Comparison of ENCODE assay signal across 9 cellular contexts in the genomic region with DNA sequence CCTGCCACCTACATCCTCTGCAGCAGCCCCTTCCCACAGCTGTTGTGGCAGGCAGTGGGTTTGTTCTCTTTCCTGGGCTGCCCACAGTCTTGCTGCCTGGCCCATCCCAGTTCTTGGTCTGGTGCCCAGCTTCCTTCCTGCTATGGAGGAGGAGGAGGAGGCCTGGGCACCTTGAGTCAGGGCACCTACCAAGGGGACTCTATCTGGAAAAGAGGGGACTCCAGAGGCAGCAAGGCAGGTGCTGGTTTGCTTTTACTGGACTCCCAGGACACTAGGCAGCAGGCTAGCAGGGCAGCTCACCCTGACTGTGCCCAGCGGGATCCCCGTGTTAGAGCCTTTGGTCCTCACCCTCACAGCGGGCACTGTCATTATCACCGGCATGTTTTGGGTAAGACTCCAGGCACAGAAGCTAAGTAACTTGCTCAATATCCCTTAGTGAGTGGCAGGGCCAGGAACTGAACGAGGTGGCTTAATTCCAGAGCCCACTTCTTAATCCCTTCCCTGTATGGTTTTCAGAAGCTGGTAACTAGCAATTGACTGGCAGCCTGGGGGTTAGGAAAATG.
DNase-seq lines count a peak whose midpoint lies in the region; ATAC-seq, FAIRE-seq and TF ChIP-seq lines count a peak whose summit lies in the region.
"Had no signal": no experiment of that assay in that cellular context is flagged by ENCODE, and none has a peak within 500 bp of the region (broad histone marks: within the 10 kb centered on the region; RNA-seq: fewer than 3 reads in every experiment).

No MANE protein-coding gene starts in this region.

- H3K9me3 ChIP-seq in breast epithelium = no peaks in the 10 kb centered on the region
- H3K9me3 ChIP-seq in aorta (ENCODE audit: control insufficient read depth, low read length) = no peaks in the 10 kb centered on the region

- H3K4me1 ChIP-seq in breast epithelium (peaks cover 6 to 7% of the 10 kb centered on the region in 2 donors), aorta (ENCODE audit: control insufficient read depth in 1 of 2, insufficient read depth in 2 of 2, low read length in 2 of 2) (peaks cover 3 to 4% of the 10 kb centered on the region in 2 donors), foreskin keratinocyte (no peaks in the 10 kb centered on the region)

- H3K4me3 Mint-ChIP-seq in stimulated activated naive CD8-positive, alpha-beta T cell treated with anti-CD3 and anti-CD28 coated beads, Interleukin-15, Interleukin-2, amounts not matched to agents 100 ng/mL and 50 ng/mL, for 24 hours = peak overlapping the region; percentile 81
- H3K4me3 Mint-ChIP-seq in mesothelial cell of epicardium = peak overlapping the region; percentile 68

- H3K27ac Mint-ChIP-seq in stimulated activated naive CD8-positive, alpha-beta T cell treated with anti-CD3 and anti-CD28 coated beads, Interleukin-15, Interleukin-2, amounts not matched to agents 100 ng/mL and 50 ng/mL, for 24 hours = peak overlapping the region; percentile 74
- H3K27ac Mint-ChIP-seq in mesothelial cell of epicardium = no peak overlapping the region

- H3K27ac ChIP-seq in breast epithelium (peak overlapping the region; percentile 94), aorta (ENCODE audit: low read depth in 1 of 2, low read length in 2 of 2) (peak overlapping the region; percentile 51 to 88), foreskin keratinocyte (no peak overlapping the region)

- intact Hi-C loops in breast epithelium (cut with DNase I; ENCODE audit: low total_unique reads) (no loop called here), aorta (cut with DNase I) (loop anchor here in 1 of 2 donors (2.0 kb wide), 1 partner anchor 95 kb away; no protein-coding TSS in a partner anchor)

- no peaks in the 10 kb centered on the region for H3K27me3 ChIP-seq in breast epithelium
- no peaks in the 10 kb centered on the region for H3K27me3 ChIP-seq in aorta (ENCODE audit: control insufficient read depth in 1 of 2, insufficient read depth in 2 of 2, low read length in 1 of 2)
- H3K27me3 ChIP-seq in foreskin keratinocyte = no peaks in the 10 kb centered on the region

- H3K36me3 ChIP-seq in breast epithelium = no peaks in the 10 kb centered on the region
- no peaks in the 10 kb centered on the region for H3K36me3 ChIP-seq in aorta (ENCODE audit: control insufficient read depth in 1 of 2, insufficient read depth in 2 of 2, low read length in 1 of 2)

- H3K9me3 Mint-ChIP-seq in stimulated activated naive CD8-positive, alpha-beta T cell treated with anti-CD3 and anti-CD28 coated beads, Interleukin-15, Interleukin-2, amounts not matched to agents 100 ng/mL and 50 ng/mL, for 24 hours = no peaks in the 10 kb centered on the region
- no peaks in the 10 kb centered on the region for H3K9me3 Mint-ChIP-seq in mesothelial cell of epicardium

- H3K4me3 ChIP-seq in breast epithelium = peak overlapping the region in 1 of 3 donors; percentile 9
- no peak overlapping the region for H3K4me3 ChIP-seq in aorta (ENCODE audit: low read length in 2 of 2)

- TF ChIP-seq CTCF in breast epithelium (IDR thresholded peaks at IDR 0.05) = no peak
- no peak for TF ChIP-seq CTCF in mesothelial cell of epicardium (IDR thresholded peaks at IDR 0.05; ENCODE audit: unreplicated experiment)
- no peak for TF ChIP-seq CTCF in foreskin keratinocyte (conservative IDR thresholded peaks at IDR 0.05)

- peaks cover 14% of the 10 kb centered on the region for H3K36me3 Mint-ChIP-seq in stimulated activated naive CD8-positive, alpha-beta T cell treated with anti-CD3 and anti-CD28 coated beads, Interleukin-15, Interleukin-2, amounts not matched to agents 100 ng/mL and 50 ng/mL, for 24 hours (ENCODE audit: low read depth)
- no peaks in the 10 kb centered on the region for H3K36me3 Mint-ChIP-seq in mesothelial cell of epicardium

- no peak for TF ChIP-seq POLR2A in breast epithelium (IDR thresholded peaks at IDR 0.05)

- WGBS in aorta, 2 donors = 75 to 76% methylated on average over 5 of the region's 5 CpGs

- no peak for DNase-seq in stimulated activated naive CD8-positive, alpha-beta T cell treated with anti-CD3 and anti-CD28 coated beads, Interleukin-15, Interleukin-2, amounts not matched to agents 100 U/mL and 50 U/mL, for 24 hours
- no peak for DNase-seq in breast epithelium (ENCODE audit: low spot score in 2 of 2)
- DNase-seq in mesothelial cell of epicardium (ENCODE audit: low spot score in 2 of 2, unreplicated experiment in 2 of 2) = no peak
- DNase-seq in aorta = peak; percentile 80 to 85
- DNase-seq in DMS53 (lab: John Stamatoyannopoulos, UW) = no peak
- DNase-seq in urothelium cell line (ENCODE audit: low spot score) = no peak
- DNase-seq in foreskin keratinocyte = no peak

- no peak for FAIRE-seq in urothelium cell line (lab: Jason Lieb, UNC)

- H3K4me1 Mint-ChIP-seq in stimulated activated naive CD8-positive, alpha-beta T cell treated with anti-CD3 and anti-CD28 coated beads, Interleukin-15, Interleukin-2, amounts not matched to agents 100 ng/mL and 50 ng/mL, for 24 hours (ENCODE audit: low read depth) = peaks cover 70% of the 10 kb centered on the region
- H3K4me1 Mint-ChIP-seq in mesothelial cell of epicardium = peaks cover 28% of the 10 kb centered on the region

- no peak for ATAC-seq in stimulated activated naive CD8-positive, alpha-beta T cell treated with anti-CD3 and anti-CD28 coated beads, Interleukin-15, Interleukin-2, amounts not matched to agents 100 U/mL and 50 U/mL, for 24 hours
- ATAC-seq in aorta (ENCODE audit: low FRiP score) (no peak), foreskin keratinocyte (no peak)
- ATAC-seq: HCT116 had no signal

- H3K27me3 Mint-ChIP-seq in stimulated activated naive CD8-positive, alpha-beta T cell treated with anti-CD3 and anti-CD28 coated beads, Interleukin-15, Interleukin-2, amounts not matched to agents 100 ng/mL and 50 ng/mL, for 24 hours = no peaks in the 10 kb centered on the region
- H3K27me3 Mint-ChIP-seq in mesothelial cell of epicardium (ENCODE audit: low read depth) = peaks cover 24% of the 10 kb centered on the region

Comparison
In these comparisons a context has a peak if more than half of its experiments do, and no peak if none do; other contexts are left out.
1. DNase-seq: peak in aorta (2 of 2); none in stimulated activated naive CD8-positive, alpha-beta T cell treated with anti-CD3 and anti-CD28 coated beads, Interleukin-15, Interleukin-2, amounts not matched to agents 100 U/mL and 50 U/mL, for 24 hours (single experiment), breast epithelium (0 of 2), mesothelial cell of epicardium (0 of 2), DMS53 (single experiment), urothelium cell line (single experiment) and foreskin keratinocyte (0 of 2).